In genomic region chr11:44687310-44687842, GRCh38 we compare ENCODE assay signal across 31 cellular contexts.
"Had no signal": no experiment of that assay in that cellular context is flagged by ENCODE, and none has a peak within 500 bp of the region (broad histone marks: within the 10 kb centered on the region; RNA-seq: fewer than 3 reads in every experiment).

No MANE protein-coding gene starts in this region.

- H3K4me3 Mint-ChIP-seq: activated CD4-positive, alpha-beta memory T cell treated with anti-CD3 and anti-CD28 coated beads, Interleukin-2, amount 10 ng/mL, durations not matched to agents 7 days and 5 days; activated naive CD4-positive, alpha-beta T cell treated with anti-CD3 and anti-CD28 coated beads, Interleukin-2, amount 10 ng/mL, durations not matched to agents 7 days and 5 days; activated naive CD8-positive, alpha-beta T cell treated with anti-CD3 and anti-CD28 coated beads for 36 hours had no signal

- H3K27me3 ChIP-seq: breast epithelium, Peyer's patch had no signal

- H3K9me3 Mint-ChIP-seq: activated naive CD8-positive, alpha-beta T cell treated with anti-CD3 and anti-CD28 coated beads for 36 hours; activated T-helper 2 cell treated with anti-CD3 and anti-CD28 coated beads, Interferon-gamma antibody, Interleukin-2, Interleukin-4, amounts not matched to agents 10 μg/mL and 5 μg/mL and 100 μg/mL, durations not matched to agents 14 hours and 24 hours and 36 hours had no signal

- DNase-seq: activated CD4-positive, alpha-beta memory T cell treated with anti-CD3 and anti-CD28 coated beads, Interleukin-2, amount 10 ng/mL, durations not matched to agents 7 days and 5 days; activated CD4-positive, alpha-beta T cell treated with anti-CD3 and anti-CD28 coated beads, Interleukin-2, amount 50 U/mL, for 1 hour; activated CD4-positive, CD25-positive, alpha-beta regulatory T cell; activated gamma-delta T cell treated with Interleukin-2 at 50 U/mL for 16 hours; activated naive CD4-positive, alpha-beta T cell treated with anti-CD3 and anti-CD28 coated beads, Interleukin-2, amount 10 ng/mL, durations not matched to agents 7 days and 5 days; activated naive CD8-positive, alpha-beta T cell treated with anti-CD3 and anti-CD28 coated beads for 36 hours; activated T-cell treated with anti-CD3 and anti-CD28 coated beads for 4 hours; activated T-cell treated with anti-CD3 and anti-CD28 coated beads, Interleukin-2, amount 50 U/mL, for 48 hours; aorta; caudate nucleus; NCI-H1092 treated with DMSO at 0.1 percent for 48 hours; NCI-H1417 treated with DMSO at 0.1 percent for 48 hours; NCI-H1694; NCI-H2029; NCI-H2107; NCI-H345; NCI-H510A; NCI-H526 treated with DMSO at 0.1 percent for 48 hours; NK-92 treated with Interleukin-12 subunit alpha and Interleukin-12 subunit beta, amount 100 ng/mL, for 24 hours; Peyer's patch; Right ventricle myocardium superior; SJCRH30; SW 1271; T-helper 2 cell; T1000 had no signal

- H3K36me3 ChIP-seq: breast epithelium, Peyer's patch, SJCRH30 had no signal

- H3K27ac ChIP-seq: breast epithelium, KMS-11, Peyer's patch, RWPE1, SJCRH30, VCaP had no signal

- H3K36me3 Mint-ChIP-seq: activated naive CD8-positive, alpha-beta T cell treated with anti-CD3 and anti-CD28 coated beads for 36 hours had no signal

- H3K27me3 Mint-ChIP-seq: activated CD4-positive, alpha-beta memory T cell treated with anti-CD3 and anti-CD28 coated beads, Interleukin-2, amount 10 ng/mL, durations not matched to agents 7 days and 5 days; activated naive CD8-positive, alpha-beta T cell treated with anti-CD3 and anti-CD28 coated beads for 36 hours had no signal

- H3K27ac Mint-ChIP-seq: activated naive CD4-positive, alpha-beta T cell treated with anti-CD3 and anti-CD28 coated beads, Interleukin-2, amount 10 ng/mL, durations not matched to agents 7 days and 5 days; activated naive CD8-positive, alpha-beta T cell treated with anti-CD3 and anti-CD28 coated beads for 36 hours; activated T-helper 2 cell treated with anti-CD3 and anti-CD28 coated beads, Interferon-gamma antibody, Interleukin-2, Interleukin-4, amounts not matched to agents 10 μg/mL and 5 μg/mL and 100 μg/mL, durations not matched to agents 14 hours and 24 hours and 36 hours had no signal

- H3K9me3 ChIP-seq: breast epithelium, Peyer's patch, SK-N-SH had no signal

- H3K4me3 ChIP-seq: breast epithelium, Peyer's patch, SJCRH30 had no signal

- H3K4me1 ChIP-seq: breast epithelium, Peyer's patch, SJCRH30 had no signal
